Comparison of ENCODE assay signal across 28 cellular contexts in the genomic region with DNA sequence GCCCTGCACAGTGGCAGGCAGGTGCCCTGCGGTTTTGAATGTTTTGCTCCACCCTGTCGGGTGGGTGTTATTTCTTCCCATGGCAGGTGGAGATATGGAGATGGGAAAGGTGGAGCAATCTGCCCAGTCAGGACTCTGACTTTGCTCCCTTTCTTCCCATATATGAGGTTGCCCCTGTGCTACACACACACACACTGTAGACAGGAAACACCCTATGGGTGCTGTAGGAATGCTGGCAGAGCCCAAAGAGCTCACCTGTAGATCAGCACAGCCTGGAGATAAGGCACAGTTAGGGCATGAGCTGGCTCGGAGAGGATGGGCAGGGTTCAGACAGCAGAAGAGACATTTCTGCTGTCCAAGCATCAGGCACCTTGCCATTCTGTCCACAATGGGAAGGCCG.
"Had no signal": no experiment of that assay in that cellular context is flagged by ENCODE, and none has a peak within 500 bp of the region (broad histone marks: within the 10 kb centered on the region; RNA-seq: fewer than 3 reads in every experiment).

No MANE protein-coding gene starts in this region.

- H3K27ac ChIP-seq: adrenal gland, body of pancreas, esophagus muscularis mucosa, foreskin keratinocyte, gastrocnemius medialis, heart left ventricle had no signal

- H3K4me1 ChIP-seq: adrenal gland, body of pancreas, esophagus muscularis mucosa, foreskin keratinocyte, gastrocnemius medialis, heart left ventricle had no signal

- ATAC-seq: activated CD4-positive, alpha-beta T cell treated with anti-CD3 and anti-CD28 coated beads for 36 hours; activated CD8-positive, alpha-beta memory T cell treated with anti-CD3 and anti-CD28 coated beads, Interleukin-2, amount 10 ng/mL, durations not matched to agents 7 days and 5 days; activated CD8-positive, alpha-beta T cell treated with anti-CD3 and anti-CD28 coated beads, Interleukin-2, amount 10 ng/mL, durations not matched to agents 7 days and 5 days; activated naive CD8-positive, alpha-beta T cell treated with anti-CD3 and anti-CD28 coated beads, Interleukin-2, amount 50 U/mL, for 24 hours; body of pancreas; effector memory CD8-positive, alpha-beta T cell; foreskin keratinocyte; gastrocnemius medialis; heart left ventricle had no signal

- H3K4me3 ChIP-seq: adrenal gland, body of pancreas, esophagus muscularis mucosa, gastrocnemius medialis, heart left ventricle had no signal

- H3K36me3 ChIP-seq: adrenal gland, esophagus muscularis mucosa, gastrocnemius medialis, heart left ventricle had no signal

- H3K9me3 ChIP-seq: adrenal gland, body of pancreas, gastrocnemius medialis had no signal

- H3K27me3 ChIP-seq: adrenal gland, body of pancreas, foreskin keratinocyte, gastrocnemius medialis, heart left ventricle had no signal

- DNase-seq: activated CD4-positive, alpha-beta memory T cell treated with anti-CD3 and anti-CD28 coated beads for 36 hours; activated CD4-positive, alpha-beta T cell treated with anti-CD3 and anti-CD28 coated beads for 36 hours; activated CD4-positive, alpha-beta T cell treated with anti-CD3 and anti-CD28 coated beads, Interleukin-2, amount 10 ng/mL, durations not matched to agents 24 days and 14 days; activated CD4-positive, CD25-positive, alpha-beta regulatory T cell; activated CD4-positive, CD25-positive, alpha-beta regulatory T cell treated with anti-CD3 and anti-CD28 coated beads, Interleukin-2, amount 50 U/mL, for 72 hours; activated CD8-positive, alpha-beta memory T cell treated with anti-CD3 and anti-CD28 coated beads, Interleukin-2, amount 10 ng/mL, durations not matched to agents 7 days and 5 days; activated CD8-positive, alpha-beta memory T cell treated with anti-CD3 and anti-CD28 coated beads, Interleukin-2, amount 50 U/mL, for 4 hours; activated CD8-positive, alpha-beta T cell treated with anti-CD3 and anti-CD28 coated beads, Interleukin-2, amount 10 ng/mL, durations not matched to agents 7 days and 5 days; activated effector memory CD4-positive, alpha-beta T cell treated with anti-CD3 and anti-CD28 coated beads, Interleukin-2, amount 50 U/mL, for 16 hours; activated naive CD4-positive, alpha-beta T cell treated with anti-CD3 and anti-CD28 coated beads for 36 hours; activated naive CD8-positive, alpha-beta T cell treated with anti-CD3 and anti-CD28 coated beads for 36 hours; activated naive CD8-positive, alpha-beta T cell treated with anti-CD3 and anti-CD28 coated beads, Interleukin-2, amount 50 U/mL, for 24 hours; activated T-cell treated with anti-CD3 and anti-CD28 coated beads, Interleukin-2, amount 50 U/mL, for 1 hour; activated T-cell treated with anti-CD3 and anti-CD28 coated beads, Interleukin-2, amount 50 U/mL, for 48 hours; adrenal gland; aorta; body of pancreas; caudate nucleus; cortex of kidney; dermis blood vessel endothelial cell; effector CD4-positive, alpha-beta T cell; effector memory CD8-positive, alpha-beta T cell; erythroblast; foreskin keratinocyte; gastrocnemius medialis; glutamatergic neuron; heart left ventricle had no signal
